Comparison of ENCODE assay signal across 8 cellular contexts in the genomic region with DNA sequence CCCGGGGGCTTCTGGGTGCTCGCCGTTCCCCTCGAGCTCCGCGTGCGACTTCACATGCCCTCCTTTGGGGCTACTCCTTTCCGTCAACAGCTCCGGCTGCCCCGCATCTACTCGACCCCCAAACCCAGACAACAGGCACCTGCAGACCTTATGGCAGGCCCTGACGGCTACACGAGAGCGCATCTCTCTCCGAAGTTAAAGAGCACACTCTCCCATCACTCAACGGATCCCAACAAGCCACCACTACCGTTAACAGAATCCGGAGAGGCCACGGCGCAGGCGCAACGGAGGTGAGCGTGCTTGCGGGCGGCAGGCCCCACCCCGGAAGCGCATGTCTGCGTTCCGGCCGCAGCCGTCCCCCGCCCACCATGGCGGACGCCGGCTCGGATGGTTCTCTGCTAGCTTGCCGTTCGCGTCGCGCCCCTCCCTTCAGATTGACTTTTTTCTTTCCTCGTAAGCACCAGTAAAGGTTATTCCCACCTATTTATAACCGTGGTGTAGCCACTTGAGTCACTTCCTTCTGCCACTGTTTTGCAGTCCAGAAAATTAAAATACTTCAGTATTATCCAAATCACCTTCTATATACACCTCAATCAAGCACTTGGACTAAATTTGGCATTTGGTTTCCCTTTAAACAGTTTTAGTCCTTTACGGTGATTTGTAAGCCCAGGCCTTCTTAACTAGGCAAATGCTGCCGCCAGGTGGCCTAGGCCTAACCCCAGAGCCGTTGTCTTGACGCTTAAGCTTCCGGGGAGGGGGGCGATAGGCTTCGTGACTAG. TPM values are rescaled to one million over a fixed set of nuclear protein-coding genes. Genes with fewer than 3 reads are reported as not detected.
A peak's percentile ranks its signal among the peaks of the same experiment; 100 is the strongest.
DNase-seq lines count a peak whose midpoint lies in the region; ATAC-seq, FAIRE-seq and TF ChIP-seq lines count a peak whose summit lies in the region.

Gene POLG2 (minus strand): TSS at position 269 of the 779 bp plus-strand sequence. CDS start 86 bp downstream, at position 183.

- H3K27me3 Mint-ChIP-seq in activated naive CD8-positive, alpha-beta T cell treated with anti-CD3 and anti-CD28 coated beads, Interleukin-2, amount 50 U/mL, for 24 hours: peaks cover 2% of the 10 kb centered on the region
- no peaks in the 10 kb centered on the region for H3K27me3 Mint-ChIP-seq in type B pancreatic cell

- peaks cover 71% of the 10 kb centered on the region for H3K36me3 Mint-ChIP-seq in activated naive CD8-positive, alpha-beta T cell treated with anti-CD3 and anti-CD28 coated beads, Interleukin-2, amount 50 U/mL, for 24 hours (ENCODE audit: low read depth)
- H3K36me3 Mint-ChIP-seq in type B pancreatic cell: peaks cover 38% of the 10 kb centered on the region

- intact Hi-C loops in cardiac septum (cut with DNase I): loop anchor here (1.0 to 10.0 kb wide), 2 partner anchors 8 to 172 kb away; no protein-coding TSS in a partner anchor

- peak; percentile 95 for FAIRE-seq in GM12891 (lab: Jason Lieb, UNC)

- peak; percentile 77 for TF ChIP-seq CTCF in type B pancreatic cell (conservative IDR thresholded peaks at IDR 0.05)

- peak within 1 kb of the TSS; percentile 100 for H3K27ac Mint-ChIP-seq in activated naive CD8-positive, alpha-beta T cell treated with anti-CD3 and anti-CD28 coated beads, Interleukin-2, amount 50 U/mL, for 24 hours
- peak within 1 kb of the TSS; percentile 100 for H3K27ac Mint-ChIP-seq in type B pancreatic cell

- TF ChIP-seq POLR2A in GM12891 (IDR thresholded peaks at IDR 0.05; ENCODE audit: low read depth, low read length): peak; percentile 93

- H3K4me3 Mint-ChIP-seq in activated naive CD8-positive, alpha-beta T cell treated with anti-CD3 and anti-CD28 coated beads, Interleukin-2, amount 50 U/mL, for 24 hours: peak within 1 kb of the TSS; percentile 100
- H3K4me3 Mint-ChIP-seq in type B pancreatic cell: peak within 1 kb of the TSS; percentile 100

- peak; percentile 76 for ATAC-seq in HG02840 (IDR thresholded peaks at IDR 0.05; ENCODE audit: low FRiP score, unreplicated experiment)
- peak; percentile 82 for ATAC-seq in activated naive CD8-positive, alpha-beta T cell treated with anti-CD3 and anti-CD28 coated beads, Interleukin-2, amount 50 U/mL, for 24 hours

- H3K9me3 Mint-ChIP-seq in activated naive CD8-positive, alpha-beta T cell treated with anti-CD3 and anti-CD28 coated beads, Interleukin-2, amount 50 U/mL, for 24 hours: no peaks in the 10 kb centered on the region
- no peaks in the 10 kb centered on the region for H3K9me3 Mint-ChIP-seq in type B pancreatic cell

- DNase-seq in GM12891 (ENCODE audit: insufficient read length, low spot score) (peak; percentile 66), NCI-H1436 (lab: John Stamatoyannopoulos, UW) (peak; percentile 94), SW480 (ENCODE audit: low spot score) (peak; percentile 95), cardiac septum (ENCODE audit: low spot score) (peak; percentile 97), pons (ENCODE audit: low spot score) (peak; percentile 86), type B pancreatic cell (ENCODE audit: extremely low spot score, unreplicated experiment) (peak; percentile 93)
- DNase-seq in activated naive CD8-positive, alpha-beta T cell treated with anti-CD3 and anti-CD28 coated beads, Interleukin-2, amount 50 U/mL, for 24 hours: peak; percentile 96

- peaks cover 83% of the 10 kb centered on the region for H3K4me1 Mint-ChIP-seq in activated naive CD8-positive, alpha-beta T cell treated with anti-CD3 and anti-CD28 coated beads, Interleukin-2, amount 50 U/mL, for 24 hours
- H3K4me1 Mint-ChIP-seq in type B pancreatic cell (ENCODE audit: unreplicated experiment): peaks cover 44% of the 10 kb centered on the region

TF ChIP-seq in GM12891, 5 proteins besides CTCF, POLR2A, EP300 and RAD21:
- 0 out of 2 replicates have a peak, but pooled peaks have one; percentile 3 for TF ChIP-seq SPI1 (IDR thresholded peaks at IDR 0.05; ENCODE audit: low read depth, low read length)
- peak; percentile 72 for TF ChIP-seq TAF1 (IDR thresholded peaks at IDR 0.05; ENCODE audit: low read depth, low read length)
- TF ChIP-seq PAX5 (IDR thresholded peaks at IDR 0.05; ENCODE audit: insufficient read depth, low read length, severe bottlenecking): peak; percentile 78
- peak; percentile 95 for TF ChIP-seq POLR2AphosphoS5 (IDR thresholded peaks at IDR 0.05; ENCODE audit: low read depth, low read length)
- peak; percentile 95 for TF ChIP-seq POU2F2 (IDR thresholded peaks at IDR 0.05; ENCODE audit: low read depth, low read length)

RNA-seq across cellular contexts. Expression of gene POLG2, which starts in this region (rescaled TPM):
- 10.8 TPM for polyA plus RNA-seq in GM12891 (2012; ENCODE audit: low read depth, missing spikeins)
- total RNA-seq in cardiac septum (8.0 TPM), type B pancreatic cell (ENCODE audit: low replicate concordance) (15.4 and 22.9 TPM in 2 replicates)

Comparison
In these comparisons a context has a peak if more than half of its experiments do, and no peak if none do; other contexts are left out.
1. Peak in every context shown above with its lines: DNase-seq and ATAC-seq.